Comparison of ENCODE assay signal across 10 cellular contexts in genomic region chr12:123096159-123096558, GRCh38. TPM values are rescaled to one million over a fixed set of nuclear protein-coding genes. Genes with fewer than 3 reads are reported as not detected.
DNase-seq lines count a peak whose midpoint lies in the region; TF ChIP-seq lines count a peak whose summit lies in the region.
"Had no signal": no experiment of that assay in that cellular context is flagged by ENCODE, and none has a peak within 500 bp of the region (broad histone marks: within the 10 kb centered on the region; RNA-seq: fewer than 3 reads in every experiment).

No MANE protein-coding gene starts in this region.

- TF ChIP-seq CTCF in ovary (IDR thresholded peaks at IDR 0.05) (no peak), osteoblast (IDR thresholded peaks at IDR 0.05; ENCODE audit: extremely low read depth, low read depth, low read length) (no peak)

- no peak overlapping the region for H3K9ac ChIP-seq in BLaER1 treated with 17β-estradiol and CSF1 and Interleukin-3, amounts not matched to agents 10 nM and 100 nM

- H3K36me3 ChIP-seq in BLaER1 treated with 17β-estradiol and CSF1 and Interleukin-3, amounts not matched to agents 10 nM and 100 nM: peaks cover 0 to 12% (median 0%) of the 10 kb centered on the region in 11 experiments; a peak in 4 of 22 replicates
- H3K36me3 ChIP-seq in ovary (no peaks in the 10 kb centered on the region), osteoblast (ENCODE audit: insufficient read depth, low read length) (no peaks in the 10 kb centered on the region)

- no peak overlapping the region for H2AFZ ChIP-seq in osteoblast (ENCODE audit: low read length)

- no peaks in the 10 kb centered on the region for H3K79me2 ChIP-seq in osteoblast (ENCODE audit: insufficient read depth, low read length)

- no peaks in the 10 kb centered on the region for H3K9me3 ChIP-seq in BLaER1 treated with 17β-estradiol and CSF1 and Interleukin-3, amounts not matched to agents 10 nM and 100 nM (replicated peaks in 1 of 11)
- no peaks in the 10 kb centered on the region for H3K9me3 ChIP-seq in ovary
- no peaks in the 10 kb centered on the region for H3K9me3 ChIP-seq in osteoblast (ENCODE audit: low read depth, low read length)

- intact Hi-C loops in ovary (cut with DNase I): no loop called here

- no peak overlapping the region for H3K27ac ChIP-seq in BLaER1 treated with 17β-estradiol and CSF1 and Interleukin-3, amounts not matched to agents 10 nM and 100 nM
- H3K27ac ChIP-seq in ovary (peak overlapping the region; percentile 12 to 80), osteoblast (ENCODE audit: low read depth, low read length) (no peak overlapping the region)

- H3K27me3 ChIP-seq in BLaER1 treated with 17β-estradiol and CSF1 and Interleukin-3, amounts not matched to agents 10 nM and 100 nM: no peaks in the 10 kb centered on the region
- no peaks in the 10 kb centered on the region for H3K27me3 ChIP-seq in ovary
- no peaks in the 10 kb centered on the region for H3K27me3 ChIP-seq in osteoblast (ENCODE audit: insufficient read depth, low read length)

- H3K4me1 ChIP-seq in BLaER1 treated with 17β-estradiol and CSF1 and Interleukin-3, amounts not matched to agents 10 nM and 100 nM: peaks cover 36 to 72% (median 64%) of the 10 kb centered on the region in 10 experiments
- H3K4me1 ChIP-seq in ovary (ENCODE audit: insufficient read depth) (peaks cover 61% of the 10 kb centered on the region), osteoblast (ENCODE audit: insufficient read depth, low read length) (peaks cover 12% of the 10 kb centered on the region)

- H3K4me2 ChIP-seq in BLaER1 treated with 17β-estradiol and CSF1 and Interleukin-3, amounts not matched to agents 10 nM and 100 nM: peak overlapping the region in 6 of 11 experiments; percentile 11 to 39 (median 24); a peak in 8 of 22 replicates
- no peak overlapping the region for H3K4me2 ChIP-seq in osteoblast (ENCODE audit: insufficient read depth, low read length)

- no peak for TF ChIP-seq EP300 in ovary (IDR thresholded peaks at IDR 0.05)

- WGBS in ovary, 3 donors: 78 to 87% (median 86%) methylated on average over 8 of the region's 8 CpGs

- H4K20me1 ChIP-seq in BLaER1 treated with 17β-estradiol and CSF1 and Interleukin-3, amounts not matched to agents 10 nM and 100 nM: peaks cover 0 to 35% (median 0%) of the 10 kb centered on the region in 11 experiments; a peak in 4 of 22 replicates
- H4K20me1 ChIP-seq in osteoblast (ENCODE audit: insufficient read depth, low read length): peaks cover 43% of the 10 kb centered on the region

- H3K4me3 ChIP-seq in BLaER1 treated with 17β-estradiol and CSF1 and Interleukin-3, amounts not matched to agents 10 nM and 100 nM: no peak overlapping the region
- no peak overlapping the region for H3K4me3 ChIP-seq in ovary
- no peak overlapping the region for H3K4me3 ChIP-seq in osteoblast (ENCODE audit: insufficient read depth, low read length)

- TF ChIP-seq POLR2A in ovary (IDR thresholded peaks at IDR 0.05): no peak

- DNase-seq in M059J (ENCODE audit: low read depth) (peak; percentile 36), cerebellar cortex (ENCODE audit: low spot score) (peak; percentile 51), ovary (no peak), osteoblast (ENCODE audit: insufficient read length, low spot score, missing footprints) (no peak), superior temporal gyrus (ENCODE audit: extremely low spot score) (no peak), AML-193 (lab: John Stamatoyannopoulos, UW) (no peak)
- DNase-seq: activated naive CD4-positive, alpha-beta T cell treated with anti-CD3 and anti-CD28 coated beads, Interleukin-2, amount 50 U/mL, for 16 hours; H9; RPMI8226 had no signal

RNA-seq across cellular contexts. Expression of gene PITPNM2, which starts 54.7 kb away (rescaled TPM):
- total RNA-seq in M059J (2014; rRNA removed; shearing (Covaris generic)): 1.2 and 2.9 TPM in 2 replicates
- total RNA-seq in ovary (10 to 100 TPM; 11.1 to 71.8 (median 38.2) TPM), osteoblast (3.3 and 6.5 TPM in 2 replicates)
- 10 to 100 TPM; 11.1 to 12.5 TPM for polyA plus RNA-seq in ovary

Comparison
In these comparisons a context has a peak if more than half of its experiments do, and no peak if none do; other contexts are left out.
1. H3K27ac ChIP-seq: peak in ovary (2 of 2); none in BLaER1 treated with 17β-estradiol and CSF1 and Interleukin-3, amounts not matched to agents 10 nM and 100 nM (0 of 11) and osteoblast (single experiment).
2. DNase-seq: peak in M059J (single experiment) and cerebellar cortex (single experiment); none in ovary (0 of 5), osteoblast (single experiment), superior temporal gyrus (single experiment) and AML-193 (0 of 2).